ENCODE assay signal across 10 cellular contexts in the genomic region with DNA sequence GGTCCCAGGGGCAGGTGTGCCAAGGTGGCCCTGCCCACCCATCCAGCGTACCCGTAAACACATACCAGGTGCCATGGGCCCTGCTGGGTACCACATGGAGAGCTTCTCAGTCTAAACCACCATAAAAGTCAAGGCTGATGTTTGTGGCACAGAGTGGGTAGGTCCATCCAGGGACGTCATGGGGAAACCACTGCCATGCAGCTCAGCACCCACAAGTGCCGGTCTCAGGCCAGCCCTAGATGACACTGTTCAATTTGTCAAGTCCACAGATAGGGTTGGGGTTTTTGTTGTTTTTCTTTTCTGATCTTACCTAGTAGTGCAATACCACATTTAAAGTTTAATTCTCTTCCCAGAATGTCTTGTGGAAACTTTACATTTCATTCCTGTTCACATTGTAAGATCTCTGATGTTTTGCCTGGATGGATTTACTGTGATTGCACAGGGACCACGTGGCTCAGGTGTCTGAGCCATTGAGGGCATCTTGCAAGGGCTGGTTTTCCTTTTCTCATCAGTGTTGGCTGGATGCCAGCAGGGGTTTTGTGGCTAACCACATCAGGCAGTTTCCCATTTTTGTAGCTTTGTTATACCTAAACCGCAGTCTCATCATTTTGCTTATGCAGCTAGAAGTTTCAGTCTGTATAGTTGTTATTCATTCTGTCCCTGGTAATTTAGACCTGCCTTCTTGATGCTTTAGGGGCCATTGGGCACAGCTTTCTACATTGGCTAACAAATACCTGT.
DNase-seq lines count a peak whose midpoint lies in the region; ATAC-seq and TF ChIP-seq lines count a peak whose summit lies in the region.
"Had no signal": no experiment of that assay in that cellular context is flagged by ENCODE, and none has a peak within 500 bp of the region (broad histone marks: within the 10 kb centered on the region; RNA-seq: fewer than 3 reads in every experiment).

No MANE protein-coding gene starts in this region.

- POLR2A ChIA-PET in SK-N-SH (lab: Yijun Ruan, JAX), result no interaction called here

- TF ChIP-seq EP300 in SK-N-SH (IDR thresholded peaks at IDR 0.05; ENCODE audit: borderline replicate concordance in 1 of 2, low read depth in 1 of 2, low read length in 1 of 2) (no peak), esophagus muscularis mucosa (IDR thresholded peaks at IDR 0.05) (no peak)

- TF ChIP-seq RAD21 in SK-N-SH (IDR thresholded peaks at IDR 0.05; ENCODE audit: low read length), result no peak

- no peaks in the 10 kb centered on the region for H3K9me2 ChIP-seq in SK-N-SH

- peak; percentile 28 for DNase-seq in SK-N-SH
- DNase-seq in NCI-H510A (lab: John Stamatoyannopoulos, UW), result peak; percentile 47
- peak; percentile 78 to 80 for DNase-seq in activated CD8-positive, alpha-beta memory T cell treated with anti-CD3 and anti-CD28 coated beads for 4 hours (ENCODE audit: low read depth in 2 of 2)
- peak; percentile 96 for DNase-seq in glomerular visceral epithelial cell (ENCODE audit: extremely low spot score)
- peak; percentile 78 to 91 for DNase-seq in stimulated activated CD8-positive, alpha-beta memory T cell treated with anti-CD3 and anti-CD28 coated beads, Interleukin-7, amount 100 ng/mL, for 4 hours (ENCODE audit: low read depth in 2 of 2)
- no peak for DNase-seq in esophagus muscularis mucosa (ENCODE audit: extremely low spot score)

- CTCF ChIA-PET in SK-N-SH (lab: Yijun Ruan, JAX), result interaction anchor here (0.9 kb wide), 1 partner anchor 51 kb away, joined by 3 read pairs; no protein-coding TSS in a partner anchor

- no peak for TF ChIP-seq CTCF in SK-N-SH (IDR thresholded peaks at IDR 0.05)
- TF ChIP-seq CTCF in esophagus muscularis mucosa (IDR thresholded peaks at IDR 0.05), result no peak

- H3K27ac ChIP-seq in SK-N-SH (ENCODE audit: low read depth in 2 of 2, low read length in 1 of 2) (no peak overlapping the region), esophagus muscularis mucosa (replicated peaks in 1 of 4) (no peak overlapping the region)
- H3K27ac ChIP-seq: breast epithelium, upper lobe of left lung had no signal

- H3K9me3 ChIP-seq in SK-N-SH (no peaks in the 10 kb centered on the region), esophagus muscularis mucosa (no peaks in the 10 kb centered on the region)
- H3K9me3 ChIP-seq: breast epithelium, upper lobe of left lung had no signal

- H3K36me3 ChIP-seq in SK-N-SH (replicated peaks in 1 of 2; ENCODE audit: control insufficient read depth in 1 of 2, insufficient read depth in 2 of 2, low read length in 1 of 2) (peaks cover 28 to 56% of the 10 kb centered on the region in 2 experiments), esophagus muscularis mucosa (peaks cover 20 to 87% (median 66%) of the 10 kb centered on the region in 4 donors)
- H3K36me3 ChIP-seq: breast epithelium had no signal

- ATAC-seq in SK-N-SH treated with all-trans-retinoic acid at 6 μM for 48 hours (no peak), HG02973 (IDR thresholded peaks at IDR 0.05; ENCODE audit: unreplicated experiment) (no peak)

- no peak overlapping the region for H2AFZ ChIP-seq in SK-N-SH (ENCODE audit: low read depth)

- H3K4me3 ChIP-seq in SK-N-SH (ENCODE audit: low read depth in 2 of 2, low read length in 1 of 2) (no peak overlapping the region), esophagus muscularis mucosa (no peak overlapping the region)
- H3K4me3 ChIP-seq: breast epithelium, upper lobe of left lung had no signal

- no peak overlapping the region for H3K9ac ChIP-seq in SK-N-SH

- H3K79me2 ChIP-seq in SK-N-SH (ENCODE audit: insufficient read depth), result no peaks in the 10 kb centered on the region

- H4K20me1 ChIP-seq in SK-N-SH (ENCODE audit: insufficient read depth), result no peaks in the 10 kb centered on the region

- no peaks in the 10 kb centered on the region for H3K4me1 ChIP-seq in SK-N-SH (ENCODE audit: control insufficient read depth in 1 of 2, insufficient read depth in 2 of 2, low read depth in 1 of 2, low read length in 1 of 2)
- H3K4me1 ChIP-seq in esophagus muscularis mucosa, result no peaks in the 10 kb centered on the region
- H3K4me1 ChIP-seq: breast epithelium, upper lobe of left lung had no signal

- 82% methylated on average over 4 of the region's 6 CpGs for WGBS in SK-N-SH (ENCODE audit: low lambda C conversion rate)
- WGBS in esophagus muscularis mucosa, result 87% methylated on average over 6 of the region's 6 CpGs

- TF ChIP-seq POLR2A in esophagus muscularis mucosa (IDR thresholded peaks at IDR 0.05; ENCODE audit: low read depth), result no peak

- no peak overlapping the region for H3K4me2 ChIP-seq in SK-N-SH

- no peaks in the 10 kb centered on the region for H3K27me3 ChIP-seq in SK-N-SH (ENCODE audit: insufficient read depth)
- H3K27me3 ChIP-seq in esophagus muscularis mucosa, result no peaks in the 10 kb centered on the region
- H3K27me3 ChIP-seq: breast epithelium, upper lobe of left lung had no signal

- H3F3A ChIP-seq in SK-N-SH (replicated peaks; ENCODE audit: insufficient read depth), result no peaks in the 10 kb centered on the region

- intact Hi-C loops in esophagus muscularis mucosa (cut with DNase I), result no loop called here

TF ChIP-seq in SK-N-SH, 30 proteins besides CTCF, POLR2A, EP300 and RAD21:
- TF ChIP-seq FOXJ3 (CRISPR knock-in tag; IDR thresholded peaks at IDR 0.05), result no peak
- peak; percentile 63 for TF ChIP-seq NFIC (IDR thresholded peaks at IDR 0.05; ENCODE audit: borderline replicate concordance)
- no peak for TF ChIP-seq YY1 (IDR thresholded peaks at IDR 0.05; ENCODE audit: low read depth)
- no peak for TF ChIP-seq RXRA (IDR thresholded peaks at IDR 0.05; ENCODE audit: borderline replicate concordance, low read depth)
- no peak for TF ChIP-seq MEF2A (IDR thresholded peaks at IDR 0.05; ENCODE audit: borderline replicate concordance, low read depth)
- no peak for TF ChIP-seq RFX5 (IDR thresholded peaks at IDR 0.05; ENCODE audit: low read length)
- no peak for TF ChIP-seq SMC3 (IDR thresholded peaks at IDR 0.05; ENCODE audit: low read depth, low read length)
- TF ChIP-seq CHD2 (IDR thresholded peaks at IDR 0.05; ENCODE audit: low read length, partially characterized antibody), result no peak
- TF ChIP-seq, protein P1, sequence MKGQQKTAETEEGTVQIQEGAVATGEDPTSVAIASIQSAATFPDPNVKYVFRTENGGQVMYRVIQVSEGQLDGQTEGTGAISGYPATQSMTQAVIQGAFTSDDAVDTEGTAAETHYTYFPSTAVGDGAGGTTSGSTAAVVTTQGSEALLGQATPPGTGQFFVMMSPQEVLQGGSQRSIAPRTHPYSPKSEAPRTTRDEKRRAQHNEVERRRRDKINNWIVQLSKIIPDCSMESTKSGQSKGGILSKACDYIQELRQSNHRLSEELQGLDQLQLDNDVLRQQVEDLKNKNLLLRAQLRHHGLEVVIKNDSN (IDR thresholded peaks at IDR 0.05; ENCODE audit: borderline replicate concordance, low read depth), result 0 out of 2 replicates have a peak, but pooled peaks have one; percentile 19
- TF ChIP-seq NRF1 (IDR thresholded peaks at IDR 0.05; ENCODE audit: low read depth, low read length), result no peak
- TF ChIP-seq JUND (IDR thresholded peaks at IDR 0.05), result no peak
- TF ChIP-seq SIN3A (IDR thresholded peaks at IDR 0.05; ENCODE audit: borderline replicate concordance, low read depth, low read length), result no peak
- no peak for TF ChIP-seq FOSL2 (IDR thresholded peaks at IDR 0.05; ENCODE audit: borderline replicate concordance, low read depth)
- no peak for TF ChIP-seq POLR2AphosphoS5 (IDR thresholded peaks at IDR 0.05; ENCODE audit: low read depth, low read length)
- TF ChIP-seq TEAD4 (IDR thresholded peaks at IDR 0.05; ENCODE audit: borderline replicate concordance, insufficient read depth), result no peak
- no peak for TF ChIP-seq GABPA (IDR thresholded peaks at IDR 0.05; ENCODE audit: low read depth)
- TF ChIP-seq TCF12 (IDR thresholded peaks at IDR 0.05), result no peak
- TF ChIP-seq ELF1 (IDR thresholded peaks at IDR 0.05), result no peak

TF ChIP-seq in SK-N-SH treated with all-trans-retinoic acid at 6 μM for 48 hours, 23 proteins besides CTCF, POLR2A, EP300 and RAD21 (continues in another document):
- TF ChIP-seq OSR1 (CRISPR knock-in tag; IDR thresholded peaks at IDR 0.05) (no peak), ZFP30 (CRISPR knock-in tag; IDR thresholded peaks at IDR 0.05) (no peak), ARNTL (CRISPR knock-in tag; IDR thresholded peaks at IDR 0.05; ENCODE audit: borderline replicate concordance, low read depth) (no peak), CSDC2 (CRISPR knock-in tag; IDR thresholded peaks at IDR 0.05) (no peak), BACH2 (CRISPR knock-in tag; IDR thresholded peaks at IDR 0.05; ENCODE audit: borderline replicate concordance) (no peak), TSHZ2 (CRISPR knock-in tag; IDR thresholded peaks at IDR 0.05) (no peak), ZFP3 (CRISPR knock-in tag; IDR thresholded peaks at IDR 0.05) (no peak), ZNF8 (CRISPR knock-in tag; IDR thresholded peaks at IDR 0.05) (no peak)
